ENCODE assay signal across 2 cellular contexts in the genomic region with DNA sequence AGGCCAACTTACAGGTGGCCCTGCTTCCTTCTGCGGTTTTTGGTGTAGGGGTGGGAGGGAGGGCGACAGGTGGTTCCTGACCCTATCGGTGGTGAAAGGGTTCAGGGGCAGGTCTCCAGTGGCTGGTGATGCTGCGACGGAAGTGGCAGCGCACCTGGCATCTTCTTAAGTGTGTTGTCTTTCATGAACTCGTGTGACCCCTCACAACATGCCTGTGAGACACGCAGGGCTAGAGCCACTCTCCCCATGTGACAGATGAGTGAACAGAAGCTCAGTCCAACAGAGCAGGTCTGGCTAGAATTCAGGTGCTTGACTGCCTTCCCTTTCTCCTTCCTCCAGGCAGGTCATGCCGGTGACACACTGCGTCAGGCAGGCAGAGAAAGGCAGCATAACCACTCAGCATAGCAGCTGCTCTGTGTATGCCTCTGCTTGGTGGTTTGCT.
TF ChIP-seq lines count a peak whose summit lies in the region.

No MANE protein-coding gene starts in this region.

TF ChIP-seq in liver, 16 proteins besides CTCF, POLR2A, EP300 and RAD21:
- TF ChIP-seq JUND (IDR thresholded peaks at IDR 0.05) (no peak), EGR1 (IDR thresholded peaks at IDR 0.05; ENCODE audit: low read depth in 2 of 2) (no peak), TAF1 (conservative IDR thresholded peaks at IDR 0.05) (no peak), RXRA (IDR thresholded peaks at IDR 0.05) (peak; percentile 55 to 67), HNF4G (IDR thresholded peaks at IDR 0.05) (no peak), FOXA1 (IDR thresholded peaks at IDR 0.05) (no peak), HNF4A (conservative IDR thresholded peaks at IDR 0.05) (peak in 1 of 2 donors; percentile 14), ZBTB33 (IDR thresholded peaks at IDR 0.05) (no peak)
- TF ChIP-seq, protein P1, sequence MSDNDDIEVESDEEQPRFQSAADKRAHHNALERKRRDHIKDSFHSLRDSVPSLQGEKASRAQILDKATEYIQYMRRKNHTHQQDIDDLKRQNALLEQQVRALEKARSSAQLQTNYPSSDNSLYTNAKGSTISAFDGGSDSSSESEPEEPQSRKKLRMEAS (IDR thresholded peaks at IDR 0.05): no peak

TF ChIP-seq in HepG2, 621 proteins besides CTCF, POLR2A, EP300 and RAD21:
- TF ChIP-seq SMC3 (IDR thresholded peaks at IDR 0.05; ENCODE audit: low read length) (no peak), CCDC6 (CRISPR knock-in tag; IDR thresholded peaks at IDR 0.05) (no peak), ZBTB40 (IDR thresholded peaks at IDR 0.05) (no peak), ZBTB40 (CRISPR knock-in tag; IDR thresholded peaks at IDR 0.05) (no peak), SRSF1 (optimal IDR thresholded peaks at IDR 0.05; ENCODE audit: low read depth, low read length) (no peak), SMAD3 (CRISPR knock-in tag; IDR thresholded peaks at IDR 0.05) (no peak), ZMYM2 (CRISPR knock-in tag; IDR thresholded peaks at IDR 0.05) (no peak), FIP1L1 (IDR thresholded peaks at IDR 0.05; ENCODE audit: borderline replicate concordance, insufficient read depth, low read depth, low read length) (no peak), ZNF572 (CRISPR knock-in tag; IDR thresholded peaks at IDR 0.05) (no peak), ZNF136 (CRISPR knock-in tag; IDR thresholded peaks at IDR 0.05; ENCODE audit: low read depth) (no peak), KAT7 (CRISPR knock-in tag; IDR thresholded peaks at IDR 0.05; ENCODE audit: borderline replicate concordance) (no peak), ZNF766 (CRISPR knock-in tag; IDR thresholded peaks at IDR 0.05; ENCODE audit: borderline replicate concordance) (no peak), PHF5A (CRISPR knock-in tag; IDR thresholded peaks at IDR 0.05; ENCODE audit: low read depth, unreplicated experiment) (no peak), ZNF318 (CRISPR knock-in tag; IDR thresholded peaks at IDR 0.05) (no peak), HDAC2 (CRISPR knock-in tag; IDR thresholded peaks at IDR 0.05) (no peak)
- TF ChIP-seq, protein P2, sequence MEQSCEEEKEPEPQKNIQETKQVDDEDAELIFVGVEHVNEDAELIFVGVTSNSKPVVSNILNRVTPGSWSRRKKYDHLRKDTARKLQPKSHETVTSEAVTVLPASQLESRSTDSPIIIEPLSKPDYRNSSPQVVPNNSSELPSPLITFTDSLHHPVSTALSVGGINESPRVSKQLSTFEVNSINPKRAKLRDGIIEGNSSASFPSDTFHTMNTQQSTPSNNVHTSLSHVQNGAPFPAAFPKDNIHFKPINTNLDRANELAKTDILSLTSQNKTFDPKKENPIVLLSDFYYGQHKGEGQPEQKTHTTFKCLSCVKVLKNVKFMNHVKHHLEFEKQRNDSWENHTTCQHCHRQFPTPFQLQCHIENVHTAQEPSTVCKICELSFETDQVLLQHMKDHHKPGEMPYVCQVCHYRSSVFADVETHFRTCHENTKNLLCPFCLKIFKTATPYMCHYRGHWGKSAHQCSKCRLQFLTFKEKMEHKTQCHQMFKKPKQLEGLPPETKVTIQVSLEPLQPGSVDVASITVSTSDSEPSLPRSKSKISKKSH (CRISPR knock-in tag; IDR thresholded peaks at IDR 0.05; ENCODE audit: borderline replicate concordance): no peak
